Comparison of ENCODE assay signal across 29 cellular contexts in the genomic region with DNA sequence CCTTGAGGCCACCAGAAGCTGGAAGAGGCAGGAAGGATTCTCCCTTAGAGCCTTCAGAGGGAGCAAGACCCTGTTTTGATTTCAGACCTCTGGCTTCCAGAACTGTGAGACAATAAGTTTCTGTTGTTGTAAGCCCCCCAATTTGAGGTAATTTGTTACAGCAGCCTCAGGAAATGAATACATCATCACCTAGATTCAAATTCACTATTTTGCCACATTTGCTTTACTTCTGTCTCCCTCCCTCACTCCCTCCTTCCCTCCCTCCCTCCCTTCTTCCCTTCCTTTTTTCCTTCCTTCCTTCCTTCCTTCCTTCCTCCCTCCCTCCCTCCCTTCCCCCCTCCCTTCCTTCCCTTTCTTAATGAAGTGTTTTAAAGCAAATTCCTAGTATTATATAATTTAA. TPM values are rescaled to one million over a fixed set of nuclear protein-coding genes. Genes with fewer than 3 reads are reported as not detected.
"Had no signal": no experiment of that assay in that cellular context is flagged by ENCODE, and none has a peak within 500 bp of the region (broad histone marks: within the 10 kb centered on the region; RNA-seq: fewer than 3 reads in every experiment).

No MANE protein-coding gene starts in this region.

- H3K4me1 Mint-ChIP-seq: naive thymus-derived CD8-positive, alpha-beta T cell had no signal

- H3K4me3 ChIP-seq: dorsolateral prefrontal cortex, gastrocnemius medialis, left lung, smooth muscle cell, stomach, testis, tibial artery, upper lobe of left lung, uterus had no signal

- FAIRE-seq: colon, kidney had no signal

- H3K9me3 ChIP-seq: gastrocnemius medialis, left lung, stomach, testis, tibial artery, upper lobe of left lung, uterus had no signal

- ATAC-seq: esophagus mucosa; gastrocnemius medialis; left lung; naive thymus-derived CD8-positive, alpha-beta T cell; sciatic nerve had no signal

- H3K4me3 Mint-ChIP-seq: naive thymus-derived CD8-positive, alpha-beta T cell; nephron progenitor cell had no signal

- H3K4me2 ChIP-seq: smooth muscle cell had no signal

- H3K27ac ChIP-seq: dorsolateral prefrontal cortex, epithelial cell of prostate, gastrocnemius medialis, left lung, parathyroid adenoma, stomach, testis, uterus had no signal

- H3K36me3 Mint-ChIP-seq: naive thymus-derived CD8-positive, alpha-beta T cell had no signal

- H3K27me3 ChIP-seq: dorsolateral prefrontal cortex, gastrocnemius medialis, left lung, stomach, testis, tibial artery, upper lobe of left lung, uterus had no signal

- DNase-seq: cerebellar nuclear complex; dorsolateral prefrontal cortex; effector CD4-positive, alpha-beta T cell; foreskin fibroblast; gastrocnemius medialis; head of caudate nucleus; kidney; left lung; mesenchymal stem cell; naive thymus-derived CD8-positive, alpha-beta T cell; nephron progenitor cell; occipital lobe; stimulated activated CD4-positive, alpha-beta T cell treated with anti-CD3 and anti-CD28 coated beads, Interleukin-12 subunit alpha, Interleukin-12 subunit beta, amount 100 ng/mL, for 4 hours; stimulated activated CD4-positive, alpha-beta T cell treated with anti-CD3 and anti-CD28 coated beads, Interleukin-1b, Interleukin-23, amount 100 ng/mL, for 48 hours; stimulated activated CD4-positive, alpha-beta T cell treated with anti-CD3 and anti-CD28 coated beads, Interleukin-4, amount 100 ng/mL, for 1 hour; stimulated activated CD8-positive, alpha-beta memory T cell treated with anti-CD3 and anti-CD28 coated beads, Interleukin-4, amount 100 ng/mL, for 48 hours; stimulated activated naive CD4-positive, alpha-beta T cell treated with Interleukin-2 at 50 U/mL for 16 hours; stomach; testis; tibial artery; upper lobe of left lung; uterus had no signal

- H3K79me2 ChIP-seq: parathyroid adenoma had no signal

- H3K27ac Mint-ChIP-seq: naive thymus-derived CD8-positive, alpha-beta T cell; nephron progenitor cell; progenitor cell of endocrine pancreas had no signal

- H3K9me3 Mint-ChIP-seq: naive thymus-derived CD8-positive, alpha-beta T cell had no signal

- H3K4me1 ChIP-seq: gastrocnemius medialis, parathyroid adenoma, testis, uterus had no signal

- H3K36me3 ChIP-seq: gastrocnemius medialis, left lung, stomach, tibial artery, upper lobe of left lung, uterus had no signal

- H3K9ac ChIP-seq: parathyroid adenoma had no signal

RNA-seq across cellular contexts. Expression of a gene that starts 58.1 kb away (rescaled TPM):
- polyA plus RNA-seq: naive thymus-derived CD8-positive, alpha-beta T cell had no signal
